In genomic region chr5:178583279-178583678, GRCh38 we compare ENCODE assay signal across 1 cellular context.
TF ChIP-seq lines count a peak whose summit lies in the region.

No MANE protein-coding gene starts in this region.

TF ChIP-seq in WTC11, 78 proteins besides CTCF, POLR2A, EP300 and RAD21 (continued from another document):
- TF ChIP-seq, protein P1, sequence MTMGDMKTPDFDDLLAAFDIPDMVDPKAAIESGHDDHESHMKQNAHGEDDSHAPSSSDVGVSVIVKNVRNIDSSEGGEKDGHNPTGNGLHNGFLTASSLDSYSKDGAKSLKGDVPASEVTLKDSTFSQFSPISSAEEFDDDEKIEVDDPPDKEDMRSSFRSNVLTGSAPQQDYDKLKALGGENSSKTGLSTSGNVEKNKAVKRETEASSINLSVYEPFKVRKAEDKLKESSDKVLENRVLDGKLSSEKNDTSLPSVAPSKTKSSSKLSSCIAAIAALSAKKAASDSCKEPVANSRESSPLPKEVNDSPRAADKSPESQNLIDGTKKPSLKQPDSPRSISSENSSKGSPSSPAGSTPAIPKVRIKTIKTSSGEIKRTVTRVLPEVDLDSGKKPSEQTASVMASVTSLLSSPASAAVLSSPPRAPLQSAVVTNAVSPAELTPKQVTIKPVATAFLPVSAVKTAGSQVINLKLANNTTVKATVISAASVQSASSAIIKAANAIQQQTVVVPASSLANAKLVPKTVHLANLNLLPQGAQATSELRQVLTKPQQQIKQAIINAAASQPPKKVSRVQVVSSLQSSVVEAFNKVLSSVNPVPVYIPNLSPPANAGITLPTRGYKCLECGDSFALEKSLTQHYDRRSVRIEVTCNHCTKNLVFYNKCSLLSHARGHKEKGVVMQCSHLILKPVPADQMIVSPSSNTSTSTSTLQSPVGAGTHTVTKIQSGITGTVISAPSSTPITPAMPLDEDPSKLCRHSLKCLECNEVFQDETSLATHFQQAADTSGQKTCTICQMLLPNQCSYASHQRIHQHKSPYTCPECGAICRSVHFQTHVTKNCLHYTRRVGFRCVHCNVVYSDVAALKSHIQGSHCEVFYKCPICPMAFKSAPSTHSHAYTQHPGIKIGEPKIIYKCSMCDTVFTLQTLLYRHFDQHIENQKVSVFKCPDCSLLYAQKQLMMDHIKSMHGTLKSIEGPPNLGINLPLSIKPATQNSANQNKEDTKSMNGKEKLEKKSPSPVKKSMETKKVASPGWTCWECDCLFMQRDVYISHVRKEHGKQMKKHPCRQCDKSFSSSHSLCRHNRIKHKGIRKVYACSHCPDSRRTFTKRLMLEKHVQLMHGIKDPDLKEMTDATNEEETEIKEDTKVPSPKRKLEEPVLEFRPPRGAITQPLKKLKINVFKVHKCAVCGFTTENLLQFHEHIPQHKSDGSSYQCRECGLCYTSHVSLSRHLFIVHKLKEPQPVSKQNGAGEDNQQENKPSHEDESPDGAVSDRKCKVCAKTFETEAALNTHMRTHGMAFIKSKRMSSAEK (CRISPR knock-in tag; IDR thresholded peaks at IDR 0.05; ENCODE audit: borderline replicate concordance) = no peak
- TF ChIP-seq NR2C2 (CRISPR knock-in tag; IDR thresholded peaks at IDR 0.05) (no peak), IRF1 (CRISPR knock-in tag; IDR thresholded peaks at IDR 0.05) (no peak), MLX (CRISPR knock-in tag; IDR thresholded peaks at IDR 0.05) (no peak), ETV6 (CRISPR knock-in tag; IDR thresholded peaks at IDR 0.05) (no peak), TP53 (CRISPR knock-in tag; IDR thresholded peaks at IDR 0.05) (no peak), E2F1 (CRISPR knock-in tag; IDR thresholded peaks at IDR 0.05) (no peak), GRHL2 (CRISPR knock-in tag; IDR thresholded peaks at IDR 0.05; ENCODE audit: insufficient replicate concordance, severe bottlenecking) (no peak), ZNF396 (CRISPR knock-in tag; IDR thresholded peaks at IDR 0.05; ENCODE audit: borderline replicate concordance) (no peak), ZBTB43 (CRISPR knock-in tag; IDR thresholded peaks at IDR 0.05) (no peak)
- TF ChIP-seq, protein P2, sequence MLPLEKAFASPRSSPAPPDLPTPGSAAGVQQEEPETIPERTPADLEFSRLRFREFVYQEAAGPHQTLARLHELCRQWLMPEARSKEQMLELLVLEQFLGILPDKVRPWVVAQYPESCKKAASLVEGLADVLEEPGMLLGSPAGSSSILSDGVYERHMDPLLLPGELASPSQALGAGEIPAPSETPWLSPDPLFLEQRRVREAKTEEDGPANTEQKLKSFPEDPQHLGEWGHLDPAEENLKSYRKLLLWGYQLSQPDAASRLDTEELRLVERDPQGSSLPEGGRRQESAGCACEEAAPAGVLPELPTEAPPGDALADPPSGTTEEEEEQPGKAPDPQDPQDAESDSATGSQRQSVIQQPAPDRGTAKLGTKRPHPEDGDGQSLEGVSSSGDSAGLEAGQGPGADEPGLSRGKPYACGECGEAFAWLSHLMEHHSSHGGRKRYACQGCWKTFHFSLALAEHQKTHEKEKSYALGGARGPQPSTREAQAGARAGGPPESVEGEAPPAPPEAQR (CRISPR knock-in tag; IDR thresholded peaks at IDR 0.05) = no peak
